In the genomic region with DNA sequence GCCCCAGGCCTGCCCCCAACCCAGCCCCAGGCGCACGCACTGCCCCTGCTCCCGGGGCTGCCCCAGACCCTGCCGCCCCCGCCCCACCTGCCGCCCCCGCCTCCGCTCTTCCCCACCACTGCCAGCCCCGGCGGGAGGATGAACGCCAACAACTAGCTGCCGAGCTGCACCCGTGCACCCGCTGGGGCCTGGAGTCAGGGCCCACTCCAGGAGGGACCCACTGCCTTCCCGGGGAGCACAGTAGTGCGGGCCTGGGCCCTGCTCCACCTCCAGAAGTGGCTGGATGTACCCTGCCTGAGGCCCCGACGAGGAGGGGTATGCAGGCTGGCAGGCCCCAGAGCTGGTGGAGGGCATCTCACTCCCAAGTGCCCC, we compare ENCODE assay signal across 21 cellular contexts. TPM values are rescaled to one million over a fixed set of nuclear protein-coding genes. Genes with fewer than 3 reads are reported as not detected.
"Had no signal": no experiment of that assay in that cellular context is flagged by ENCODE, and none has a peak within 500 bp of the region (broad histone marks: within the 10 kb centered on the region; RNA-seq: fewer than 3 reads in every experiment).

No MANE protein-coding gene starts in this region.

- H3K9me3 ChIP-seq: left lung, sigmoid colon, upper lobe of left lung had no signal

- H3K4me2 ChIP-seq: smooth muscle cell had no signal

- DNase-seq: activated T-cell treated with anti-CD3 and anti-CD28 coated beads for 4 hours; brain microvascular endothelial cell; caudate nucleus; dermis blood vessel endothelial cell; effector CD8-positive, alpha-beta T cell; erythroblast; foreskin fibroblast; immature natural killer cell; kidney glomerular epithelial cell; naive thymus-derived CD8-positive, alpha-beta T cell; retina; stimulated activated CD4-positive, alpha-beta T cell treated with anti-CD3 and anti-CD28 coated beads, Interleukin-15, amount 100 ng/mL, for 24 hours; stimulated activated naive B cell treated with anti-CD40 and anti-IgM and Interleukin-4, amounts not matched to agents 10 μg/mL and 1 μg/mL and 100 μg/mL, for 72 hours had no signal

- ATAC-seq: activated naive CD4-positive, alpha-beta T cell treated with anti-CD3 and anti-CD28 coated beads, Interleukin-2, amount 50 U/mL, for 72 hours; naive thymus-derived CD8-positive, alpha-beta T cell had no signal

- H3K9me3 Mint-ChIP-seq: activated naive CD4-positive, alpha-beta T cell treated with anti-CD3 and anti-CD28 coated beads, Interleukin-2, amount 50 U/mL, for 72 hours; immature natural killer cell had no signal

- H3K27ac Mint-ChIP-seq: activated naive CD4-positive, alpha-beta T cell treated with anti-CD3 and anti-CD28 coated beads, Interleukin-2, amount 50 U/mL, for 72 hours; immature natural killer cell; naive thymus-derived CD8-positive, alpha-beta T cell; progenitor cell of endocrine pancreas had no signal

- H3K4me1 Mint-ChIP-seq: immature natural killer cell had no signal

- H3K36me3 Mint-ChIP-seq: immature natural killer cell; naive thymus-derived CD8-positive, alpha-beta T cell; stimulated activated naive B cell treated with anti-CD40 and anti-IgM and Interleukin-4, amounts not matched to agents 10 μg/mL and 1 μg/mL and 100 μg/mL, for 72 hours had no signal

- H3K27ac ChIP-seq: brain microvascular endothelial cell, left lung, upper lobe of left lung had no signal

- H3K27me3 ChIP-seq: brain microvascular endothelial cell, left lung, sigmoid colon, upper lobe of left lung had no signal

- H3K4me3 ChIP-seq: left lung, lung, sigmoid colon, smooth muscle cell had no signal

- H3K4me3 Mint-ChIP-seq: naive thymus-derived CD8-positive, alpha-beta T cell had no signal

- H3K27me3 Mint-ChIP-seq: stimulated activated naive B cell treated with anti-CD40 and anti-IgM and Interleukin-4, amounts not matched to agents 10 μg/mL and 1 μg/mL and 100 μg/mL, for 72 hours had no signal

RNA-seq across cellular contexts. Expression of gene ZBTB47, which starts 10.9 kb away (rescaled TPM):
- polyA plus RNA-seq: naive thymus-derived CD8-positive, alpha-beta T cell had no signal

RNA-seq across cellular contexts. Expression of gene KLHL40, which starts 20.9 kb away (rescaled TPM):
- polyA plus RNA-seq: fibroblast of lung; immature natural killer cell; naive thymus-derived CD8-positive, alpha-beta T cell; sigmoid colon; smooth muscle cell had no signal

RNA-seq across cellular contexts. Expression of gene HHATL, which starts 38.2 kb away (rescaled TPM):
- polyA plus RNA-seq: fibroblast of lung; immature natural killer cell; naive thymus-derived CD8-positive, alpha-beta T cell; smooth muscle cell had no signal
